In genomic region chr6:29667158-29667557, GRCh38 we compare ENCODE assay signal across 18 cellular contexts. TPM values are rescaled to one million over a fixed set of nuclear protein-coding genes. Genes with fewer than 3 reads are reported as not detected.
"Had no signal": no experiment of that assay in that cellular context is flagged by ENCODE, and none has a peak within 500 bp of the region (broad histone marks: within the 10 kb centered on the region; RNA-seq: fewer than 3 reads in every experiment).

No MANE protein-coding gene starts in this region.

- H3K4me3 ChIP-seq: colonic mucosa, esophagus muscularis mucosa, lower lobe of right lung, transverse colon had no signal

- DNase-seq: activated CD4-positive, alpha-beta T cell treated with anti-CD3 and anti-CD28 coated beads for 48 hours; activated CD8-positive, alpha-beta T cell treated with anti-CD3 and anti-CD28 coated beads for 36 hours; activated effector memory CD4-positive, alpha-beta T cell treated with Interleukin-2 at 50 U/mL for 16 hours; activated naive CD4-positive, alpha-beta T cell treated with anti-CD3 and anti-CD28 coated beads, Interleukin-2, amount 50 U/mL, for 16 hours; activated T-cell treated with anti-CD3 and anti-CD28 coated beads, Interleukin-2, amount 50 U/mL, for 4 hours; colonic mucosa; left cardiac atrium; lower lobe of right lung; naive B cell; retina; stimulated activated CD4-positive, alpha-beta T cell treated with anti-CD3 and anti-CD28 coated beads, Interleukin-2, amount 100 ng/mL, for 48 hours; T-helper 2 cell; transverse colon had no signal

- H3K4me1 Mint-ChIP-seq: naive B cell had no signal

- H3K9me3 ChIP-seq: colonic mucosa, esophagus muscularis mucosa, lower lobe of right lung, neutrophil, transverse colon had no signal

- H3K27me3 ChIP-seq: colonic mucosa had no signal

- H3K36me3 Mint-ChIP-seq: naive B cell; stimulated activated memory B cell treated with anti-CD40 and anti-IgM and Interleukin-4, amounts not matched to agents 10 μg/mL and 1 μg/mL and 100 μg/mL, for 72 hours had no signal

- H3K27ac ChIP-seq: colonic mucosa, esophagus muscularis mucosa, lower lobe of right lung, neutrophil, transverse colon had no signal

- H3K9me3 Mint-ChIP-seq: activated CD8-positive, alpha-beta T cell treated with anti-CD3 and anti-CD28 coated beads for 36 hours; activated T-cell treated with anti-CD3 and anti-CD28 coated beads, Interleukin-2, amount 50 U/mL, for 4 hours; naive B cell; stimulated activated memory B cell treated with anti-CD40 and anti-IgM and Interleukin-4, amounts not matched to agents 10 μg/mL and 1 μg/mL and 100 μg/mL, for 72 hours had no signal

- H3K4me3 Mint-ChIP-seq: activated CD8-positive, alpha-beta T cell treated with anti-CD3 and anti-CD28 coated beads for 36 hours; activated T-cell treated with anti-CD3 and anti-CD28 coated beads, Interleukin-2, amount 50 U/mL, for 4 hours; naive B cell; stimulated activated memory B cell treated with anti-CD40 and anti-IgM and Interleukin-4, amounts not matched to agents 10 μg/mL and 1 μg/mL and 100 μg/mL, for 72 hours had no signal

- H3K36me3 ChIP-seq: colonic mucosa, esophagus muscularis mucosa, lower lobe of right lung, neutrophil, transverse colon had no signal

- H3K4me1 ChIP-seq: colonic mucosa, esophagus muscularis mucosa, lower lobe of right lung, transverse colon had no signal

- H3K27ac Mint-ChIP-seq: activated CD8-positive, alpha-beta T cell treated with anti-CD3 and anti-CD28 coated beads for 36 hours; naive B cell; stimulated activated memory B cell treated with anti-CD40 and anti-IgM and Interleukin-4, amounts not matched to agents 10 μg/mL and 1 μg/mL and 100 μg/mL, for 72 hours had no signal

RNA-seq across cellular contexts. Expression of gene MOG, which starts 10.3 kb away (rescaled TPM):
- total RNA-seq: activated CD8-positive, alpha-beta T cell treated with anti-CD3 and anti-CD28 coated beads for 36 hours; activated T-cell treated with anti-CD3 and anti-CD28 coated beads, Interleukin-2, amount 50 U/mL, for 4 hours; colonic mucosa; esophagus muscularis mucosa; lower lobe of right lung; skeletal muscle tissue; subcutaneous adipose tissue; transverse colon had no signal

RNA-seq across cellular contexts. Expression of gene ZFP57, which starts 13.8 kb away (rescaled TPM):
- total RNA-seq: activated CD8-positive, alpha-beta T cell treated with anti-CD3 and anti-CD28 coated beads for 36 hours; activated T-cell treated with anti-CD3 and anti-CD28 coated beads, Interleukin-2, amount 50 U/mL, for 4 hours; colonic mucosa; lower lobe of right lung; skeletal muscle tissue had no signal
